Comparison of ENCODE assay signal across 12 cellular contexts in genomic region chr5:40503438-40503837, GRCh38.
DNase-seq lines count a peak whose midpoint lies in the region; ATAC-seq and TF ChIP-seq lines count a peak whose summit lies in the region.
"Had no signal": no experiment of that assay in that cellular context is flagged by ENCODE, and none has a peak within 500 bp of the region (broad histone marks: within the 10 kb centered on the region; RNA-seq: fewer than 3 reads in every experiment).

No MANE protein-coding gene starts in this region.

- H3K4me2 ChIP-seq in GM23338: no peak overlapping the region

- H3K4me3 ChIP-seq in left lung (no peak overlapping the region), GM23338 (no peak overlapping the region)
- H3K4me3 ChIP-seq: breast epithelium had no signal

- H3K36me3 ChIP-seq in left lung (no peaks in the 10 kb centered on the region), GM23338 (ENCODE audit: insufficient read depth) (no peaks in the 10 kb centered on the region)
- H3K36me3 ChIP-seq: breast epithelium had no signal

- H2AFZ ChIP-seq in GM23338: no peak overlapping the region

- H3K4me1 Mint-ChIP-seq in activated B cell treated with CpG ODN at 0.5 μM for 24 hours (peaks cover 9% of the 10 kb centered on the region), GM23338 (no peaks in the 10 kb centered on the region; the same call in 2 of the 3 replicates)

- H3K79me2 ChIP-seq in GM23338 (replicated peaks; ENCODE audit: insufficient read depth): no peaks in the 10 kb centered on the region

- H3K27me3 ChIP-seq in left lung (no peaks in the 10 kb centered on the region), GM23338 (ENCODE audit: insufficient read depth) (no peaks in the 10 kb centered on the region)
- H3K27me3 ChIP-seq: breast epithelium had no signal

- H3K9me3 Mint-ChIP-seq in activated B cell treated with CpG ODN at 0.5 μM for 24 hours: no peaks in the 10 kb centered on the region
- no peaks in the 10 kb centered on the region for H3K9me3 Mint-ChIP-seq in GM23338
- H3K9me3 Mint-ChIP-seq: naive B cell had no signal

- CTCF ChIA-PET in activated B cell treated with CpG ODN at 0.5 μM for 24 hours (lab: Charles Lee): no interaction called here

- DNase-seq in COLO829 (ENCODE audit: low spot score): peak; percentile 32
- peak; percentile 77 for DNase-seq in HCEC 1CT
- DNase-seq in activated B cell treated with CpG ODN at 0.5 μM for 24 hours: no peak
- DNase-seq in left lung: no peak
- no peak for DNase-seq in AG20443 (ENCODE audit: low spot score)
- DNase-seq in GM23338 (ENCODE audit: low spot score): no peak
- DNase-seq: NCI-H187 treated with DMSO at 0.1 percent for 48 hours, NCI-H774 had no signal

- H3K27me3 Mint-ChIP-seq in activated B cell treated with CpG ODN at 0.5 μM for 24 hours (no peaks in the 10 kb centered on the region), GM23338 (ENCODE audit: insufficient read depth, low read depth, poor library complexity) (no peaks in the 10 kb centered on the region)
- H3K27me3 Mint-ChIP-seq: naive B cell had no signal

- no peaks in the 10 kb centered on the region for H3K9me2 ChIP-seq in GM23338 (ENCODE audit: insufficient read depth)

- POLR2A ChIA-PET in activated B cell treated with CpG ODN at 0.5 μM for 24 hours (lab: Charles Lee): interaction anchor here (1.6 kb wide), 1 partner anchor 14 kb away, joined by 3 read pairs; no protein-coding TSS in a partner anchor

- H3K4me1 ChIP-seq in left lung (peaks cover 0 to 8% of the 10 kb centered on the region in 2 donors), GM23338 (ENCODE audit: insufficient read depth) (no peaks in the 10 kb centered on the region)
- H3K4me1 ChIP-seq: breast epithelium had no signal

- H3K9me3 ChIP-seq in left lung: no peaks in the 10 kb centered on the region
- H3K9me3 ChIP-seq: breast epithelium had no signal

- H3K36me3 Mint-ChIP-seq in activated B cell treated with CpG ODN at 0.5 μM for 24 hours (ENCODE audit: low read depth) (no peaks in the 10 kb centered on the region), GM23338 (ENCODE audit: low read depth) (no peaks in the 10 kb centered on the region)

- intact Hi-C loops in activated B cell treated with CpG ODN at 0.5 μM for 24 hours (cut with micrococcal nuclease) (loop anchor here (1.0 to 5.0 kb wide), 3 partner anchors 8 to 281 kb away; partner anchors contain the start of gene PTGER4), left lung (cut with DNase I) (no loop called here)

- H3K27ac ChIP-seq in left lung (peak overlapping the region in 1 of 2 donors; percentile 49), GM23338 (ENCODE audit: low read depth) (no peak overlapping the region)
- H3K27ac ChIP-seq: breast epithelium had no signal

- no peak for TF ChIP-seq CTCF in activated B cell treated with CpG ODN at 0.5 μM for 24 hours (IDR thresholded peaks at IDR 0.05)
- TF ChIP-seq CTCF in left lung (IDR thresholded peaks at IDR 0.05): no peak
- no peak for TF ChIP-seq CTCF in GM23338 (conservative IDR thresholded peaks at IDR 0.05; ENCODE audit: low read depth in 2 of 2)

- H4K20me1 ChIP-seq in GM23338 (replicated peaks; ENCODE audit: insufficient read depth): no peaks in the 10 kb centered on the region

- ATAC-seq in activated B cell treated with CpG ODN at 0.5 μM for 24 hours (ENCODE audit: low read depth) (peak; percentile 47), left lung (peak; percentile 37), HG02642 (IDR thresholded peaks at IDR 0.05; ENCODE audit: poor library complexity, unreplicated experiment) (no peak), GM23338 (no peak)
- ATAC-seq: Right ventricle myocardium inferior had no signal

- no peaks in the 10 kb centered on the region for H3F3A ChIP-seq in GM23338 (replicated peaks; ENCODE audit: low read depth)

- H3K4me3 Mint-ChIP-seq in activated B cell treated with CpG ODN at 0.5 μM for 24 hours (peak overlapping the region; percentile 6), GM23338 (no peak overlapping the region)
- H3K4me3 Mint-ChIP-seq: naive B cell had no signal

- H3K27ac Mint-ChIP-seq in activated B cell treated with CpG ODN at 0.5 μM for 24 hours (peak overlapping the region; percentile 57), GM23338 (no peak overlapping the region)
- H3K27ac Mint-ChIP-seq: naive B cell had no signal

TF ChIP-seq in GM23338, 12 proteins besides CTCF, POLR2A, EP300 and RAD21:
- no peak for TF ChIP-seq JUNB (IDR thresholded peaks at IDR 0.05; ENCODE audit: unreplicated experiment)
- no peak for TF ChIP-seq NANOG (IDR thresholded peaks at IDR 0.05; ENCODE audit: borderline replicate concordance)
- TF ChIP-seq EZH2phosphoT487 (IDR thresholded peaks at IDR 0.05; ENCODE audit: unreplicated experiment): no peak
- no peak for TF ChIP-seq ZNF114 (CRISPR knock-in tag; IDR thresholded peaks at IDR 0.05)
- TF ChIP-seq POLR2AphosphoS5 (IDR thresholded peaks at IDR 0.05; ENCODE audit: low read depth): no peak
- TF ChIP-seq STAT1 (IDR thresholded peaks at IDR 0.05; ENCODE audit: unreplicated experiment): no peak
- TF ChIP-seq EZH2 (IDR thresholded peaks at IDR 0.05; ENCODE audit: low read depth, unreplicated experiment): no peak
- TF ChIP-seq ZNF331 (CRISPR knock-in tag; IDR thresholded peaks at IDR 0.05; ENCODE audit: low read depth): no peak
- no peak for TF ChIP-seq REST (IDR thresholded peaks at IDR 0.05; ENCODE audit: unreplicated experiment)
TF ChIP-seq in GM23338: peak in this region for 0.

Comparison
In these comparisons a context has a peak if more than half of its experiments do, and no peak if none do; other contexts are left out.
1. DNase-seq: peak in COLO829 (single experiment) and HCEC 1CT (single experiment); none in activated B cell treated with CpG ODN at 0.5 μM for 24 hours (single experiment), left lung (0 of 2), AG20443 (single experiment) and GM23338 (single experiment).
2. ATAC-seq: peak in activated B cell treated with CpG ODN at 0.5 μM for 24 hours (single experiment) and left lung (single experiment); none in HG02642 (single experiment) and GM23338 (single experiment).